In genomic region chr17:78258323-78259229, GRCh38 we compare ENCODE assay signal across 8 cellular contexts. TPM values are rescaled to one million over a fixed set of nuclear protein-coding genes. Genes with fewer than 3 reads are reported as not detected.
DNase-seq lines count a peak whose midpoint lies in the region; ATAC-seq and TF ChIP-seq lines count a peak whose summit lies in the region.

No MANE protein-coding gene starts in this region.

- CTCF ChIA-PET in CD8-positive, alpha-beta memory T cell (lab: Charles Lee) = interaction anchor here (1.9 kb wide), 1 partner anchor 9 kb away, joined by 5 read pairs; no protein-coding TSS in a partner anchor

- peak in 4 of 5 donors; percentile 21 to 75 (median 59) for DNase-seq in CD8-positive, alpha-beta memory T cell
- DNase-seq in activated T-helper 9 cell treated with anti-CD3 and anti-CD28 coated beads, Interleukin-2, amount 50 U/mL, for 16 hours (ENCODE audit: low read depth) = peak; percentile 49
- DNase-seq in right lobe of liver (peak in 2 of 3 donors; percentile 55 to 81), AG08395 (ENCODE audit: low spot score) (no peak)
- peak; percentile 47 to 55 for DNase-seq in stimulated activated CD8-positive, alpha-beta memory T cell treated with anti-CD3 and anti-CD28 coated beads, Interleukin-7, amount 100 ng/mL, for 4 hours (ENCODE audit: low read depth in 2 of 2)

- no peak for TF ChIP-seq POLR2A in right lobe of liver (IDR thresholded peaks at IDR 0.05)

- H3K27me3 Mint-ChIP-seq in CD8-positive, alpha-beta memory T cell = no peaks in the 10 kb centered on the region

- POLR2A ChIA-PET in CD8-positive, alpha-beta memory T cell (lab: Charles Lee) = no interaction called here

- peak overlapping the region in 5 of 8 donors; percentile 33 to 90 (median 63) for H3K27ac Mint-ChIP-seq in CD8-positive, alpha-beta memory T cell

- no peaks in the 10 kb centered on the region for H3K27me3 ChIP-seq in CD8-positive, alpha-beta memory T cell (ENCODE audit: insufficient read depth, low read length, poor library complexity, severe bottlenecking)
- no peaks in the 10 kb centered on the region for H3K27me3 ChIP-seq in right lobe of liver

- peak overlapping the region; percentile 75 for H3K27ac ChIP-seq in CD8-positive, alpha-beta memory T cell (ENCODE audit: low read depth, low read length)
- peak overlapping the region; percentile 39 to 76 (median 59) for H3K27ac ChIP-seq in right lobe of liver

- peaks cover 87% of the 10 kb centered on the region for H3K4me1 ChIP-seq in CD8-positive, alpha-beta memory T cell (ENCODE audit: insufficient read depth, low read length)
- peaks cover 0 to 25% (median 2%) of the 10 kb centered on the region in 4 donors for H3K4me1 ChIP-seq in right lobe of liver

- WGBS in right lobe of liver (ENCODE audit: insufficient coverage, low coverage, low lambda C conversion rate, missing lambda C conversion rate) = 10% methylated on average over 6 of the region's 24 CpGs

- H3K9me3 Mint-ChIP-seq in CD8-positive, alpha-beta memory T cell = no peaks in the 10 kb centered on the region

- peaks cover 22 to 49% (median 25%) of the 10 kb centered on the region in 3 donors for H3K4me1 Mint-ChIP-seq in CD8-positive, alpha-beta memory T cell

- no peaks in the 10 kb centered on the region for H3K36me3 ChIP-seq in CD8-positive, alpha-beta memory T cell (ENCODE audit: insufficient read depth, low read length)
- H3K36me3 ChIP-seq in right lobe of liver = no peaks in the 10 kb centered on the region

- peak; percentile 21 to 44 (median 36) for ATAC-seq in right lobe of liver
- ATAC-seq in GM21576 (IDR thresholded peaks at IDR 0.05; ENCODE audit: unreplicated experiment) = no peak
- ATAC-seq in GM19351 (IDR thresholded peaks at IDR 0.05; ENCODE audit: unreplicated experiment) = no peak

- H3K4me3 ChIP-seq in CD8-positive, alpha-beta memory T cell (ENCODE audit: low read length) = peak overlapping the region; percentile 68
- H3K4me3 ChIP-seq in right lobe of liver = no peak overlapping the region

- H3K9me3 ChIP-seq in CD8-positive, alpha-beta memory T cell (ENCODE audit: low read length) = no peaks in the 10 kb centered on the region
- no peaks in the 10 kb centered on the region for H3K9me3 ChIP-seq in right lobe of liver

- no peak for TF ChIP-seq CTCF in right lobe of liver (IDR thresholded peaks at IDR 0.05)

- peak overlapping the region; percentile 39 to 78 (median 54) for H3K4me3 Mint-ChIP-seq in CD8-positive, alpha-beta memory T cell

- H3K36me3 Mint-ChIP-seq in CD8-positive, alpha-beta memory T cell = no peaks in the 10 kb centered on the region

- intact Hi-C loops in right lobe of liver (cut with DNase I) = loop anchor here in 1 of 2 donors (10.0 kb wide), 1 partner anchor 84 kb away; no protein-coding TSS in a partner anchor

TF ChIP-seq in PFSK-1, 5 proteins besides CTCF, POLR2A, EP300 and RAD21:
- TF ChIP-seq FOXP2 (optimal IDR thresholded peaks at IDR 0.05; ENCODE audit: borderline replicate concordance, extremely low read depth, extremely low read length, insufficient read depth) (peak; percentile 97), REST (IDR thresholded peaks at IDR 0.05; ENCODE audit: insufficient read depth in 1 of 2, low read depth in 2 of 2, low read length in 2 of 2) (no peak), SIN3A (IDR thresholded peaks at IDR 0.05; ENCODE audit: borderline replicate concordance, insufficient read depth, low read length) (no peak)

RNA-seq across cellular contexts. Expression of gene TMEM235, which starts 27.1 kb away (rescaled TPM):
- total RNA-seq in CD8-positive, alpha-beta memory T cell = not detected
- not detected for polyA plus RNA-seq in CD8-positive, alpha-beta memory T cell
- polyA plus RNA-seq in PFSK-1 (2012; ENCODE audit: insufficient read length, low read depth) = not detected
- not detected for total RNA-seq in right lobe of liver

RNA-seq across cellular contexts. Expression of gene BIRC5, which starts 44.5 kb away (rescaled TPM):
- 10 to 100 TPM; 61.0 to 65.1 TPM for total RNA-seq in CD8-positive, alpha-beta memory T cell
- 0.69 TPM for polyA plus RNA-seq in CD8-positive, alpha-beta memory T cell
- polyA plus RNA-seq in PFSK-1 (2012; ENCODE audit: insufficient read length, low read depth) = 45.1 TPM
- total RNA-seq in right lobe of liver = 1 to 10 TPM in 4 of 6 experiments, under 1 TPM in 2; 0.57 to 2.0 (median 1.4) TPM

Comparison
In these comparisons a context has a peak if more than half of its experiments do, and no peak if none do; other contexts are left out.
1. ATAC-seq: peak in right lobe of liver (4 of 4); none in GM21576 (single experiment) and GM19351 (single experiment).
2. RNA of gene BIRC5, which starts 44.5 kb away (total RNA-seq): 61.0 to 65.1 TPM in CD8-positive, alpha-beta memory T cell; 0.57 to 2.0 TPM in right lobe of liver; every median in the first group is over 10 times any median in the second.